8 cellular contexts compared by ENCODE assay signal in the genomic region with DNA sequence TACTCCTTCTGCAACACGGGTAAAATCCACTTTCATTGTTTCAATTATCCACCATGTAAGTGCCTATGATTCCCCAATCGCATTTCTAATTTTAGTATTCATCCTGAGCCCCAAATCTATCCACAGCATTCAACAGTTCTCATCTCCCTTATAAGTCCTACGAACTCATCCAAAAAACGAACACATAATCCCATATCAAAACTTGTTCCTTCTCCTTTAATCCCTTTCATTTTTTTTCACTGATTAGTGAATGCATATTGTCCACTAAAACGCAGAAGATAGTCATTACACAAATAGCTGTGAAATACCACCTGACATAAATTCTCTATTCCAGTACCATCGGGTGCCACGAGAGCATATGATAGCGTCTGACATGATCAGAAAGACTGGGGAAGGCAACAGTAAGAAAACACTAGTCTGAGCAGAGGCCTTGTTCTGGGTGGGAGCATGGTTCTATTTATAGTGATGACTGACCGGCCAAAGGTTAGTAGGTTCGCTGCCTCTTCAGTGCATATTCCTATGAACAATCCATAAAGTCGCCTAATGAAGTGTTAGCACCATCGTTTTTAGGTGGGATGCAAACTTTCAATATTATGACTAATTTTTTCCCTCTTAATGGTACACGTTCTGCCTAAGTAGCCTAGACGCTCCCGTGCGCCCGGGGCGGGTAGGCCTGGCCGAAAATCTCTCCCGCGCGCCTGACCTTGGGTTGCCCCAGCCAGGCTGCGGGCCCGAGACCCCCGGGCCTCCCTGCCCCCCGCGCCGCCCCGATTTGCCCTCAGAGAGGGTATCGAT. TPM values are rescaled to one million over a fixed set of nuclear protein-coding genes. Genes with fewer than 3 reads are reported as not detected.
DNase-seq lines count a peak whose midpoint lies in the region; ATAC-seq, FAIRE-seq and TF ChIP-seq lines count a peak whose summit lies in the region.

No MANE protein-coding gene starts in this region.

- peak overlapping the region; percentile 94 for H3K9ac ChIP-seq in SU-DHL-6 (ENCODE audit: low read length)
- H3K9ac ChIP-seq in HepG2 (ENCODE audit: insufficient read depth, low read depth, low read length), result peak overlapping the region; percentile 100

- TF ChIP-seq CTCF in CD14-positive monocyte (IDR thresholded peaks at IDR 0.05) (no peak), SU-DHL-6 (IDR thresholded peaks at IDR 0.05; ENCODE audit: insufficient read depth, low read length, poor library complexity, severe bottlenecking) (no peak), HepG2 (CRISPR knock-in tag; IDR thresholded peaks at IDR 0.05) (no peak)

- peaks cover 32% of the 10 kb centered on the region for H3K4me1 ChIP-seq in HepG2 (ENCODE audit: insufficient read depth, low read length)

- H3K79me2 ChIP-seq in SU-DHL-6 (ENCODE audit: insufficient read depth, low read length) (peaks cover 88% of the 10 kb centered on the region), HepG2 (ENCODE audit: insufficient read depth, low read length) (peaks cover 68% of the 10 kb centered on the region)

- peak overlapping the region; percentile 100 for H3K27ac Mint-ChIP-seq in CD14-positive monocyte

- H2AFZ ChIP-seq in SU-DHL-6 (ENCODE audit: low read depth, low read length, severe bottlenecking), result peak overlapping the region; percentile 13
- no peak overlapping the region for H2AFZ ChIP-seq in HepG2 (ENCODE audit: low read length)

- H4K20me1 ChIP-seq in SU-DHL-6 (ENCODE audit: low read depth, low read length) (no peaks in the 10 kb centered on the region), HepG2 (ENCODE audit: insufficient read depth, low read length) (peaks cover 16% of the 10 kb centered on the region; the same call in 1 of the 2 replicates)

- peaks cover 12% of the 10 kb centered on the region; the same call in 1 of the 2 replicates for H3K36me3 ChIP-seq in SU-DHL-6 (ENCODE audit: low read length)
- H3K36me3 ChIP-seq in HepG2 (replicated peaks in 1 of 2; ENCODE audit: control insufficient read depth in 1 of 2, insufficient read depth in 2 of 2, low read length in 2 of 2), result peaks cover 2 to 16% of the 10 kb centered on the region in 2 experiments; a peak in 4 of 5 replicates

- no peaks in the 10 kb centered on the region for H3K27me3 Mint-ChIP-seq in CD14-positive monocyte (ENCODE audit: low read depth in 3 of 3)

- intact Hi-C loops in CD14-positive monocyte (cut with micrococcal nuclease), result loop anchor here in 1 of 2 donors (10.0 kb wide), 1 partner anchor 279 kb away; no protein-coding TSS in a partner anchor
- intact Hi-C loops in HepG2 (cut with micrococcal nuclease; ENCODE audit: unreplicated experiment), result loop anchor here (5.0 kb wide), 1 partner anchor 263 kb away; no protein-coding TSS in a partner anchor

- H3K4me2 ChIP-seq in SU-DHL-6 (ENCODE audit: low read depth, low read length, poor library complexity, severe bottlenecking), result peak overlapping the region; percentile 96
- H3K4me2 ChIP-seq in HepG2 (ENCODE audit: low read depth, low read length), result peak overlapping the region; percentile 92

- FAIRE-seq in HepG2 (lab: Jason Lieb, UNC), result peak; percentile 28

- CTCF ChIA-PET in HepG2 (lab: Yijun Ruan, JAX; ENCODE audit: low intra/inter-chr PET ratio, low total read pairs), result no interaction called here

- WGBS in HepG2 (ENCODE audit: low lambda C conversion rate), result under 1% methylated on average over 21 of the region's 30 CpGs

- no peaks in the 10 kb centered on the region for H3K9me2 ChIP-seq in SU-DHL-6 (replicated peaks; ENCODE audit: insufficient read depth, low read length)

- in situ Hi-C loops in HepG2 (cut with HindIII; ENCODE audit: extremely low pct_ligation_motif_present, low pct_unique_long_range_greater_than_20kb), result loop anchor here (5.0 kb wide), 1 partner anchor 127 kb away; a partner anchor contains a TSS

- POLR2A ChIA-PET in HepG2 (lab: Yijun Ruan, JAX), result interaction anchor here (1.4 to 2.2 kb wide), 3 partner anchors 12 to 128 kb away, joined by 6 to 9 read pairs (median 8); no protein-coding TSS in a partner anchor

- peaks cover 13 to 24% of the 10 kb centered on the region in 2 donors for H3K36me3 Mint-ChIP-seq in CD14-positive monocyte

- DNase-seq in CD14-positive monocyte (ENCODE audit: low spot score) (no peak), HepG2 (ENCODE audit: low spot score) (peak; percentile 62), activated gamma-delta T cell treated with Interleukin-2 at 50 U/mL for 16 hours (no peak)
- DNase-seq in stimulated activated CD8-positive, alpha-beta memory T cell treated with anti-CD3 and anti-CD28 coated beads, Interleukin-4, amount 100 ng/mL, for 48 hours, result peak; percentile 57

- peak overlapping the region; percentile 94 to 100 for H3K4me3 Mint-ChIP-seq in CD14-positive monocyte

- peak overlapping the region; percentile 95 for H3K27ac ChIP-seq in SU-DHL-6 (ENCODE audit: low read depth, low read length)
- peak overlapping the region; percentile 100 for H3K27ac ChIP-seq in cingulate gyrus (ENCODE audit: low read depth, low read length)
- H3K27ac ChIP-seq in HepG2 (ENCODE audit: extremely low read length, insufficient read depth, low read length), result peak overlapping the region; percentile 100

- TF ChIP-seq EP300 in HepG2 (IDR thresholded peaks at IDR 0.05; ENCODE audit: low read depth in 2 of 2, low read length in 2 of 2), result no peak
- TF ChIP-seq EP300 in HepG2 (CRISPR knock-in tag; IDR thresholded peaks at IDR 0.05; ENCODE audit: borderline replicate concordance), result no peak

- BruUV-seq in HepG2 (replicated peaks; lab: Mats Ljungman, UMichigan), result TSS peak; percentile 56

- H3K4me1 Mint-ChIP-seq in CD14-positive monocyte, result peaks cover 35% of the 10 kb centered on the region

- no peaks in the 10 kb centered on the region for H3K9me3 ChIP-seq in SU-DHL-6 (ENCODE audit: insufficient read depth, low read length)
- H3K9me3 ChIP-seq in HepG2 (ENCODE audit: low read length), result no peaks in the 10 kb centered on the region

- H3K4me3 ChIP-seq in SU-DHL-6 (ENCODE audit: insufficient read depth, low read length, poor library complexity, severe bottlenecking) (peak overlapping the region; percentile 78), HepG2 (replicated peaks in 1 of 3; ENCODE audit: insufficient read depth in 1 of 3, low read depth in 2 of 3, low read length in 3 of 3) (peak overlapping the region; percentile 72 to 96 (median 83))

- TF ChIP-seq POLR2A in HepG2 (IDR thresholded peaks at IDR 0.05; ENCODE audit: insufficient read depth in 1 of 2, low read depth in 2 of 2, low read length in 2 of 2), result 0 out of 4 replicates have a peak, but pooled peaks of 1 of the 2 experiments have one; percentile 46

- no peak for TF ChIP-seq RAD21 in HepG2 (CRISPR knock-in tag; IDR thresholded peaks at IDR 0.05)

- ATAC-seq in GM19035 (IDR thresholded peaks at IDR 0.05; ENCODE audit: unreplicated experiment), result peak; percentile 12
- peak; percentile 6 for ATAC-seq in HG03457 (IDR thresholded peaks at IDR 0.05; ENCODE audit: unreplicated experiment)
- peak; percentile 55 for ATAC-seq in HepG2

- no peaks in the 10 kb centered on the region for H3K27me3 ChIP-seq in SU-DHL-6 (ENCODE audit: low read length)
- H3K27me3 ChIP-seq in HepG2 (ENCODE audit: control insufficient read depth in 1 of 2, insufficient read depth in 2 of 2, low read length in 2 of 2), result no peaks in the 10 kb centered on the region; a peak in 1 of 5 replicates

- H3F3A ChIP-seq in SU-DHL-6 (ENCODE audit: insufficient read depth), result peaks cover 13% of the 10 kb centered on the region

- H3K9me3 Mint-ChIP-seq in CD14-positive monocyte, result no peaks in the 10 kb centered on the region

RNA-seq across cellular contexts. Expression of a gene that starts 0.6 kb away (rescaled TPM):
- polyA plus RNA-seq in CD14-positive monocyte (100 to 1,000 TPM; 340 to 360 TPM), HepG2 (2011; rRNA removed) (116 and 157 TPM in 2 replicates)
- total RNA-seq in HepG2 (2016; rRNA removed; fragmentation: Illumina TruSeq; extraction: Trizol), result 131 and 196 TPM in 2 replicates
- total RNA-seq in HepG2 (2016; cell fraction: cytosol; rRNA removed; fragmentation: Illumina TruSeq; extraction: Trizol; ENCODE audit: low read depth), result 111 and 137 TPM in 2 replicates
- total RNA-seq in HepG2 (2016; cell fraction: insoluble cytoplasmic fraction; rRNA removed; fragmentation: Illumina TruSeq; extraction: Trizol), result 129 and 192 TPM in 2 replicates
- 114 and 139 TPM in 2 replicates for total RNA-seq in HepG2 (2016; cell fraction: membrane; rRNA removed; fragmentation: Illumina TruSeq; extraction: Trizol)
- total RNA-seq in HepG2 (2016; cell fraction: nucleus; rRNA removed; fragmentation: Illumina TruSeq; extraction: Trizol), result 51.5 and 56.2 TPM in 2 replicates
- polyA plus RNA-seq in HepG2 (2011; cell fraction: cytosol; rRNA removed), result 100 and 170 TPM in 2 replicates
- 23.6 and 25.7 TPM in 2 replicates for polyA plus RNA-seq in HepG2 (2011; cell fraction: nucleus; rRNA removed)
- 135 and 216 TPM in 2 replicates for polyA plus RNA-seq in HepG2 (2012)
- 321 and 423 TPM in 2 replicates for polyA plus RNA-seq in HepG2 (2016; cell fraction: cytosol; fragmentation: Illumina TruSeq; extraction: Trizol; ENCODE audit: low read depth)
- 436 and 450 TPM in 2 replicates for polyA plus RNA-seq in HepG2 (2016; cell fraction: insoluble cytoplasmic fraction; fragmentation: Illumina TruSeq; extraction: Trizol; ENCODE audit: low read depth)
- polyA plus RNA-seq in HepG2 (2016; cell fraction: membrane; fragmentation: Illumina TruSeq; extraction: Trizol; ENCODE audit: low read depth), result 253 and 314 TPM in 2 replicates
- 165 and 176 TPM in 2 replicates for polyA plus RNA-seq in HepG2 (2016; cell fraction: nucleus; fragmentation: Illumina TruSeq; extraction: Trizol; ENCODE audit: insufficient read depth, low read depth)
- polyA minus RNA-seq in HepG2 (2011; rRNA and poly(A)+ RNA removed; ENCODE audit: low replicate concordance), result 10.9 and 31.8 TPM in 2 replicates
- polyA minus RNA-seq in HepG2 (2011; cell fraction: cytosol; rRNA and poly(A)+ RNA removed), result 26.7 and 33.7 TPM in 2 replicates
- polyA minus RNA-seq in HepG2 (2011; cell fraction: nucleus; rRNA and poly(A)+ RNA removed), result 27.7 and 33.6 TPM in 2 replicates

RNA-seq across cellular contexts. Expression of a gene that starts 0.7 kb away (rescaled TPM):
- polyA plus RNA-seq in CD14-positive monocyte, result 10 to 100 TPM; 12.9 to 20.1 TPM
- total RNA-seq in HepG2 (2016; rRNA removed; fragmentation: Illumina TruSeq; extraction: Trizol), result 13.2 and 19.7 TPM in 2 replicates
- 4.6 and 5.8 TPM in 2 replicates for total RNA-seq in HepG2 (2016; cell fraction: cytosol; rRNA removed; fragmentation: Illumina TruSeq; extraction: Trizol; ENCODE audit: low read depth)
- 11.7 and 22.0 TPM in 2 replicates for total RNA-seq in HepG2 (2016; cell fraction: insoluble cytoplasmic fraction; rRNA removed; fragmentation: Illumina TruSeq; extraction: Trizol)
- 4.5 and 4.7 TPM in 2 replicates for total RNA-seq in HepG2 (2016; cell fraction: membrane; rRNA removed; fragmentation: Illumina TruSeq; extraction: Trizol)
- 9.3 and 9.6 TPM in 2 replicates for total RNA-seq in HepG2 (2016; cell fraction: nucleus; rRNA removed; fragmentation: Illumina TruSeq; extraction: Trizol)
- polyA plus RNA-seq in HepG2 (2011; rRNA removed), result 6.0 and 7.4 TPM in 2 replicates
- 2.3 and 4.4 TPM in 2 replicates for polyA plus RNA-seq in HepG2 (2011; cell fraction: cytosol; rRNA removed)
- 4.9 and 7.8 TPM in 2 replicates for polyA plus RNA-seq in HepG2 (2011; cell fraction: nucleus; rRNA removed)
- polyA plus RNA-seq in HepG2 (2012), result 7.0 and 8.1 TPM in 2 replicates
- 0.43 TPM in 2 replicates for polyA plus RNA-seq in HepG2 (2016; cell fraction: cytosol; fragmentation: Illumina TruSeq; extraction: Trizol; ENCODE audit: low read depth)
- 15.8 and 19.0 TPM in 2 replicates for polyA plus RNA-seq in HepG2 (2016; cell fraction: insoluble cytoplasmic fraction; fragmentation: Illumina TruSeq; extraction: Trizol; ENCODE audit: low read depth)
- polyA plus RNA-seq in HepG2 (2016; cell fraction: membrane; fragmentation: Illumina TruSeq; extraction: Trizol; ENCODE audit: low read depth), result 1.9 and 2.1 TPM in 2 replicates
- polyA plus RNA-seq in HepG2 (2016; cell fraction: nucleus; fragmentation: Illumina TruSeq; extraction: Trizol; ENCODE audit: insufficient read depth, low read depth), result 14.9 and 16.5 TPM in 2 replicates
- 1.6 and 6.5 TPM in 2 replicates for polyA minus RNA-seq in HepG2 (2011; rRNA and poly(A)+ RNA removed; ENCODE audit: low replicate concordance)
- 8.3 and 9.0 TPM in 2 replicates for polyA minus RNA-seq in HepG2 (2011; cell fraction: cytosol; rRNA and poly(A)+ RNA removed)
- 10.8 and 12.3 TPM in 2 replicates for polyA minus RNA-seq in HepG2 (2011; cell fraction: nucleus; rRNA and poly(A)+ RNA removed)

Comparison
In these comparisons a context has a peak if more than half of its experiments do, and no peak if none do; other contexts are left out.
1. DNase-seq: peak in HepG2 (single experiment) and stimulated activated CD8-positive, alpha-beta memory T cell treated with anti-CD3 and anti-CD28 coated beads, Interleukin-4, amount 100 ng/mL, for 48 hours (single experiment); none in CD14-positive monocyte (single experiment) and activated gamma-delta T cell treated with Interleukin-2 at 50 U/mL for 16 hours (single experiment).
2. Peak in every context shown above with its lines, with median percentiles within 50 percentile points of each other: ATAC-seq and H3K27ac ChIP-seq.